8 cellular contexts compared by ENCODE assay signal in the genomic region with DNA sequence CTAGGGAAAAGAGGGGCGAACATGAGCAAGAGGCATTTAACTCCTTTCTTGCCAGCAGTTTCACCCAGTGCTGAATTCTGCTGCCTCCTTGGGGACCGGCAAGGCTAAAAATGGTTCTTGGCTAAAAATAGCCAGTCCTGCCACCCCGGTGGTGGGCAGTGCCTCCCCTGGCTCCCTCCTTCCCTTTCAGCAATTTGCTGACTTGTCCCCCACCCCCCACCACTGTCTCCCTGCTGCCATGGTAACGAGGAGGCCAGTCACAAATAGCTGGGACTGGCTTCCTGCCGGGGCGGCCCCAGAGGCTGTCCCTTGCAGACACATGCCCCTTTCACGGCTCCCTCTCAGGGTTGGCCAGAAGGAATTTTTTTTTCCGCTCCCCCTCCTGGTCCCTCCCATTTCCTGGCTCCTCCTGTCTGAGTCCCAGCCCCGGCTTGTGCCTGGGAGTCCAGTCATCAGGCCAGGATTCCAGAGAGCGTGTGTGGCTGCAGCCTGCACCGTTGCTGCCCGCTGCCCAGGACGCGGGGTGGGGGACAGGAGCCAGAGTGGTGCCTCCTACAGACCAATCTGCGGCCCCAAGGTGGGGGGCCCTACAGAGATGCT.
DNase-seq lines count a peak whose midpoint lies in the region; ATAC-seq and TF ChIP-seq lines count a peak whose summit lies in the region.

No MANE protein-coding gene starts in this region.

- no peaks in the 10 kb centered on the region for H3K27me3 Mint-ChIP-seq in activated naive CD4-positive, alpha-beta T cell treated with anti-CD3 and anti-CD28 coated beads for 36 hours (ENCODE audit: low read depth)
- no peaks in the 10 kb centered on the region for H3K27me3 Mint-ChIP-seq in endodermal cell (ENCODE audit: insufficient read depth)

- no peaks in the 10 kb centered on the region for H3K9me3 Mint-ChIP-seq in activated naive CD4-positive, alpha-beta T cell treated with anti-CD3 and anti-CD28 coated beads for 36 hours
- H3K9me3 Mint-ChIP-seq in endodermal cell: no peaks in the 10 kb centered on the region

- CTCF ChIA-PET in activated naive CD4-positive, alpha-beta T cell treated with anti-CD3 and anti-CD28 coated beads for 36 hours (lab: Charles Lee): interaction anchor here (1.4 to 20.1 kb wide), 6 partner anchors 8 to 148 kb away, joined by 3 to 440 read pairs (median 26); no protein-coding TSS in a partner anchor

- H3K27me3 ChIP-seq in endodermal cell (ENCODE audit: control insufficient read depth, insufficient read depth, low read length, poor library complexity, severe bottlenecking) (no peaks in the 10 kb centered on the region), suprapubic skin (no peaks in the 10 kb centered on the region)

- H3K9me3 ChIP-seq in endodermal cell (ENCODE audit: control insufficient read depth, low read length) (no peaks in the 10 kb centered on the region), suprapubic skin (no peaks in the 10 kb centered on the region)

- peaks cover 7% of the 10 kb centered on the region for H3K36me3 Mint-ChIP-seq in activated naive CD4-positive, alpha-beta T cell treated with anti-CD3 and anti-CD28 coated beads for 36 hours (ENCODE audit: low read depth)
- H3K36me3 Mint-ChIP-seq in endodermal cell (ENCODE audit: low read depth): peaks cover 20% of the 10 kb centered on the region

- TF ChIP-seq CTCF in endodermal cell (conservative IDR thresholded peaks at IDR 0.05) (peak; percentile 20), lower leg skin (IDR thresholded peaks at IDR 0.05) (no peak), suprapubic skin (IDR thresholded peaks at IDR 0.05) (no peak)

- peak overlapping the region; percentile 91 for H3K4me3 ChIP-seq in endodermal cell (ENCODE audit: low read length)
- no peak overlapping the region for H3K4me3 ChIP-seq in lower leg skin (ENCODE audit: low read depth, poor library complexity, severe bottlenecking)
- peak overlapping the region; percentile 42 for H3K4me3 ChIP-seq in suprapubic skin

- no peak overlapping the region for H3K4me3 Mint-ChIP-seq in activated naive CD4-positive, alpha-beta T cell treated with anti-CD3 and anti-CD28 coated beads for 36 hours
- H3K4me3 Mint-ChIP-seq in endodermal cell: peak overlapping the region; percentile 86

- 5 to 6% methylated on average over 8 to 15 of the region's 15 CpGs for WGBS in endodermal cell (ENCODE audit: insufficient coverage in 1 of 2, insufficient read length in 1 of 2), 2 experiments
- 7 to 19% methylated on average over 11 to 14 of the region's 15 CpGs for WGBS in lower leg skin, 2 donors
- 16% methylated on average over 11 of the region's 15 CpGs for WGBS in suprapubic skin

- TF ChIP-seq POLR2A in lower leg skin (IDR thresholded peaks at IDR 0.05) (no peak), suprapubic skin (IDR thresholded peaks at IDR 0.05) (peak in 1 of 2 donors; percentile 37)

- DNase-seq in activated naive CD4-positive, alpha-beta T cell treated with anti-CD3 and anti-CD28 coated beads for 36 hours: peak; percentile 26
- DNase-seq in activated naive CD4-positive, alpha-beta T cell treated with anti-CD3 and anti-CD28 coated beads, Interleukin-2, amount 50 U/mL, for 16 hours: no peak
- DNase-seq in SHP77 (lab: John Stamatoyannopoulos, UW): peak; percentile 82 to 84
- peak; percentile 98 for DNase-seq in endodermal cell
- peak; percentile 83 to 95 for DNase-seq in lower leg skin (ENCODE audit: low spot score in 2 of 2)
- peak; percentile 92 to 96 for DNase-seq in suprapubic skin (ENCODE audit: low spot score in 2 of 2)
- no peak for DNase-seq in NCI-H526 (lab: John Stamatoyannopoulos, UW)

- peak overlapping the region; percentile 77 for H3K9ac ChIP-seq in endodermal cell (ENCODE audit: extremely low read depth, low read length, poor library complexity, severe bottlenecking)

- H3K36me3 ChIP-seq in endodermal cell (ENCODE audit: control insufficient read depth, insufficient read depth, low read length) (peaks cover 15% of the 10 kb centered on the region), suprapubic skin (peaks cover 28% of the 10 kb centered on the region)

- H3K27ac Mint-ChIP-seq in activated naive CD4-positive, alpha-beta T cell treated with anti-CD3 and anti-CD28 coated beads for 36 hours: no peak overlapping the region
- peak overlapping the region; percentile 91 for H3K27ac Mint-ChIP-seq in endodermal cell

- peaks cover 23% of the 10 kb centered on the region for H3K4me1 Mint-ChIP-seq in activated naive CD4-positive, alpha-beta T cell treated with anti-CD3 and anti-CD28 coated beads for 36 hours (ENCODE audit: low read depth)
- peaks cover 31% of the 10 kb centered on the region for H3K4me1 Mint-ChIP-seq in endodermal cell

- intact Hi-C loops in activated naive CD4-positive, alpha-beta T cell treated with anti-CD3 and anti-CD28 coated beads for 36 hours (cut with micrococcal nuclease): loop anchor here (1.0 kb wide), 1 partner anchor 9 kb away; no protein-coding TSS in a partner anchor
- intact Hi-C loops in lower leg skin (cut with DNase I; ENCODE audit: low total_unique reads): loop anchor here (2.0 to 10.0 kb wide), 2 partner anchors 63 to 139 kb away; no protein-coding TSS in a partner anchor

- H3K27ac ChIP-seq in endodermal cell (ENCODE audit: low read depth, low read length): peak overlapping the region; percentile 57
- peak overlapping the region; percentile 32 for H3K27ac ChIP-seq in suprapubic skin

- H3K4me1 ChIP-seq in endodermal cell (ENCODE audit: control insufficient read depth, insufficient read depth, low read length): peaks cover 13% of the 10 kb centered on the region
- peaks cover 58% of the 10 kb centered on the region for H3K4me1 ChIP-seq in suprapubic skin

- ATAC-seq in HG03045 (IDR thresholded peaks at IDR 0.05; ENCODE audit: unreplicated experiment): peak; percentile 51

- no peak for TF ChIP-seq EP300 in suprapubic skin (IDR thresholded peaks at IDR 0.05)

Comparison
In these comparisons a context has a peak if more than half of its experiments do, and no peak if none do; other contexts are left out.
1. DNase-seq: peak in activated naive CD4-positive, alpha-beta T cell treated with anti-CD3 and anti-CD28 coated beads for 36 hours (single experiment), SHP77 (2 of 2), endodermal cell (single experiment), lower leg skin (2 of 2) and suprapubic skin (2 of 2); none in activated naive CD4-positive, alpha-beta T cell treated with anti-CD3 and anti-CD28 coated beads, Interleukin-2, amount 50 U/mL, for 16 hours (single experiment) and NCI-H526 (0 of 2).